19 cellular contexts compared by ENCODE assay signal in the genomic region with DNA sequence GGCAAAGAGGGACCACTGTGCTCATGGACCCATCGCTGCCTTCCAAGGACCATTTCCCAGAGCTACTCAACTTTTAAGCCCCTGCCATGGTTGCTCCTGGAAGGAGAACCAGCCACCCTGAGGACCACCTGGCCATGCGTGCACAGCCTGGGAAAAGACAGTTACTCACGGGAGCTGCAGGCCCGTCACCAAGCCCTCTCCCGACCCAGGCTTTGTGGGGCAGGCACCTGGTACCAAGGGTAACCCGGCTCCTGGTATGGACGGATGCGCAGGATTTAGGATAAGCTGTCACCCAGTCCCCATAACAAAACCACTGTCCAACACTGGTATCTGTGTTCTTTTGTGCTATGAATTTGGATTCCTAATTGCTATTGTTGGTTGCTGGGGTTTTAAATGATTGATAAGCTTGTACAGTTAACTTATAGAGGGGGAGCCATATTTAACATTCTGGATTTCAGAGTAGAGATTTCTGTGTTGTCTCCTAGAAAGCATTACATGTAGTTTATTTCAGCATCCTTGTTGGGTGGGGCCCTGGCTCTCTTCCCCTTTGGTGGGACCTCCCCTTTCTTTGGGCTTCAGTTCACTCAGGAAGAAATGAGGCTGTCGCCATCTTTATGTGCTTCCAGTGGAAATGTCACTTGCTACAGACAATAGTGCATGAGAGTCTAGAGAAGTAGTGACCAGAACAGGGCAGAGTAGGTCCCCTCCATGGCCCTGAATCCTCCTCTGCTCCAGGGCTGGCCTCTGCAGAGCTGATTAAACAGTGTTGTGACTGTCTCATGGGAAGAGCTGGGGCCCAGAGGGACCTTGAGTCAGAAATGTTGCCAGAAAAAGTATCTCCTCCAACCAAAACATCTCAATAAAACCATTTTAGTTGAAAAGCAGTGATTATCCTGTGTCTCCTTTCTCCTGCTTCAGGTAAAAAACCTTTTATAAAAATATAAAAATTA. TPM values are rescaled to one million over a fixed set of nuclear protein-coding genes. Genes with fewer than 3 reads are reported as not detected.
A peak's percentile ranks its signal among the peaks of the same experiment; 100 is the strongest.
DNase-seq lines count a peak whose midpoint lies in the region; ATAC-seq, FAIRE-seq and TF ChIP-seq lines count a peak whose summit lies in the region.
"Had no signal": no experiment of that assay in that cellular context is flagged by ENCODE, and none has a peak within 500 bp of the region (broad histone marks: within the 10 kb centered on the region; RNA-seq: fewer than 3 reads in every experiment).

No MANE protein-coding gene starts in this region.

- peaks cover 14% of the 10 kb centered on the region; the same call in 1 of the 2 replicates for H3K79me2 ChIP-seq in DOHH2 (ENCODE audit: control insufficient read depth, low read length)

- CTCF ChIA-PET in RWPE1 (lab: Yijun Ruan, JAX) = interaction anchor here (0.7 to 1.3 kb wide), 2 partner anchors 22 to 69 kb away, joined by 3 read pairs; no protein-coding TSS in a partner anchor

- POLR2A ChIA-PET in RWPE1 (lab: Yijun Ruan, JAX; ENCODE audit: low non-redundant PET) = no interaction called here

- no peak for TF ChIP-seq CTCF in DOHH2 (IDR thresholded peaks at IDR 0.05; ENCODE audit: low read depth, low read length, poor library complexity, severe bottlenecking)
- TF ChIP-seq CTCF in RWPE1 (conservative IDR thresholded peaks at IDR 0.05; ENCODE audit: low read depth) = no peak
- no peak for TF ChIP-seq CTCF in natural killer cell (IDR thresholded peaks at IDR 0.05)
- TF ChIP-seq CTCF in kidney (IDR thresholded peaks at IDR 0.05; ENCODE audit: borderline replicate concordance, extremely low read depth, insufficient read depth) = no peak

- no peak overlapping the region for H3K4me3 Mint-ChIP-seq in natural killer cell
- H3K4me3 Mint-ChIP-seq in activated naive CD8-positive, alpha-beta T cell treated with anti-CD3 and anti-CD28 coated beads for 36 hours = no peak overlapping the region
- H3K4me3 Mint-ChIP-seq: CD4-positive, alpha-beta T cell; central memory CD8-positive, alpha-beta T cell; neural progenitor cell had no signal

- H3K4me1 ChIP-seq in DOHH2 (ENCODE audit: control insufficient read depth, low read length) (peaks cover 57% of the 10 kb centered on the region), kidney (ENCODE audit: control insufficient read depth in 1 of 2, insufficient read depth in 1 of 2, low read depth in 1 of 2, low read length in 2 of 2) (no peaks in the 10 kb centered on the region)
- H3K4me1 ChIP-seq: neural progenitor cell, tibial artery had no signal

- DNase-seq in RWPE1 (ENCODE audit: low spot score) (no peak), natural killer cell (no peak), GM19238 (ENCODE audit: insufficient read length, low spot score) (no peak), kidney (no peak)
- no peak for DNase-seq in activated naive CD8-positive, alpha-beta T cell treated with anti-CD3 and anti-CD28 coated beads for 36 hours
- DNase-seq: amniotic stem cell; CD4-positive, alpha-beta T cell; foreskin fibroblast; IMR-90; NCI-H1417 treated with DMSO at 0.1 percent for 48 hours; NCI-H345; stimulated activated CD4-positive, alpha-beta T cell treated with anti-CD3 and anti-CD28 coated beads, Interleukin-2, amount 100 ng/mL, for 48 hours; tibial artery had no signal

- H3K9ac ChIP-seq in kidney (ENCODE audit: low read length in 2 of 2) = no peak overlapping the region
- H3K9ac ChIP-seq: neural progenitor cell had no signal

- H3K4me1 Mint-ChIP-seq in natural killer cell = peaks cover 34 to 51% of the 10 kb centered on the region in 2 donors
- H3K4me1 Mint-ChIP-seq in activated naive CD8-positive, alpha-beta T cell treated with anti-CD3 and anti-CD28 coated beads for 36 hours = no peaks in the 10 kb centered on the region
- H3K4me1 Mint-ChIP-seq: central memory CD8-positive, alpha-beta T cell; neural progenitor cell had no signal

- H4K20me1 ChIP-seq in DOHH2 (ENCODE audit: control insufficient read depth, insufficient read depth, low read depth, low read length) = peaks cover 4% of the 10 kb centered on the region; the same call in 1 of the 2 replicates

- H3F3A ChIP-seq in DOHH2 (ENCODE audit: control insufficient read depth, insufficient read depth) = peaks cover 52% of the 10 kb centered on the region

- peak overlapping the region; percentile 97 for H3K27ac Mint-ChIP-seq in natural killer cell
- H3K27ac Mint-ChIP-seq in activated naive CD8-positive, alpha-beta T cell treated with anti-CD3 and anti-CD28 coated beads for 36 hours = no peak overlapping the region
- H3K27ac Mint-ChIP-seq: CD4-positive, alpha-beta T cell; neural progenitor cell had no signal

- no peaks in the 10 kb centered on the region for H3K9me2 ChIP-seq in DOHH2 (replicated peaks; ENCODE audit: control insufficient read depth, low read length)

- H3K36me3 Mint-ChIP-seq in natural killer cell = no peaks in the 10 kb centered on the region
- peaks cover 29% of the 10 kb centered on the region for H3K36me3 Mint-ChIP-seq in activated naive CD8-positive, alpha-beta T cell treated with anti-CD3 and anti-CD28 coated beads for 36 hours

- H3K27me3 ChIP-seq in DOHH2 (ENCODE audit: control insufficient read depth, low read length) = no peaks in the 10 kb centered on the region
- H3K27me3 ChIP-seq: neural progenitor cell, tibial artery had no signal

- intact Hi-C loops in natural killer cell (cut with micrococcal nuclease) (no loop called here), kidney (cut with DNase I) (no loop called here)

- no peaks in the 10 kb centered on the region for H3K9me3 ChIP-seq in DOHH2 (ENCODE audit: control insufficient read depth, insufficient read depth, low read length)
- no peaks in the 10 kb centered on the region for H3K9me3 ChIP-seq in kidney (ENCODE audit: control insufficient read depth in 1 of 2, low read length in 2 of 2)
- H3K9me3 ChIP-seq: tibial artery had no signal

- ATAC-seq in natural killer cell = no peak

- H3K9me3 Mint-ChIP-seq in natural killer cell = no peaks in the 10 kb centered on the region
- no peaks in the 10 kb centered on the region for H3K9me3 Mint-ChIP-seq in activated naive CD8-positive, alpha-beta T cell treated with anti-CD3 and anti-CD28 coated beads for 36 hours
- H3K9me3 Mint-ChIP-seq: CD4-positive, alpha-beta T cell; central memory CD8-positive, alpha-beta T cell; neural progenitor cell had no signal

- H3K36me3 ChIP-seq in DOHH2 (ENCODE audit: control insufficient read depth, low read length) (peaks cover 87% of the 10 kb centered on the region), kidney (ENCODE audit: control insufficient read depth in 1 of 2, insufficient read depth in 2 of 2, low read length in 2 of 2) (peaks cover 0 to under 1% of the 10 kb centered on the region in 2 donors)

- H3K27me3 Mint-ChIP-seq in natural killer cell (ENCODE audit: low read depth in 2 of 2) = no peaks in the 10 kb centered on the region
- H3K27me3 Mint-ChIP-seq in activated naive CD8-positive, alpha-beta T cell treated with anti-CD3 and anti-CD28 coated beads for 36 hours = no peaks in the 10 kb centered on the region
- H3K27me3 Mint-ChIP-seq: CD4-positive, alpha-beta T cell; central memory CD8-positive, alpha-beta T cell had no signal

- peak overlapping the region; percentile 83 for H3K27ac ChIP-seq in DOHH2 (ENCODE audit: low read depth, low read length)
- H3K27ac ChIP-seq in RWPE1 = peak overlapping the region; percentile 17; the same call in 1 of the 2 replicates
- no peak overlapping the region for H3K27ac ChIP-seq in kidney (ENCODE audit: low read depth in 2 of 2, low read length in 2 of 2)
- H3K27ac ChIP-seq: neural progenitor cell, SK-N-MC, tibial artery had no signal

- TF ChIP-seq POLR2A in GM18526 (IDR thresholded peaks at IDR 0.05; ENCODE audit: extremely low read depth, insufficient read length) = peak; percentile 20

- no peak overlapping the region for H3K4me3 ChIP-seq in DOHH2 (ENCODE audit: low read length)
- no peak overlapping the region for H3K4me3 ChIP-seq in kidney (ENCODE audit: low read length in 2 of 2)
- H3K4me3 ChIP-seq: neural progenitor cell, SK-N-MC, tibial artery had no signal

- no peak for FAIRE-seq in kidney (lab: Jason Lieb, UNC)
- FAIRE-seq: endometrium had no signal

- peak overlapping the region; percentile 46 for H3K4me2 ChIP-seq in DOHH2 (ENCODE audit: low read length)
- H3K4me2 ChIP-seq: neural progenitor cell had no signal

RNA-seq across cellular contexts. Expression of gene LAT2, which starts 19.4 kb away (rescaled TPM):
- total RNA-seq in natural killer cell (100 to 1,000 TPM; 124 to 163 (median 145) TPM), kidney (17.6 TPM)
- 1 to 10 TPM; 2.6 to 3.2 TPM for total RNA-seq in activated naive CD8-positive, alpha-beta T cell treated with anti-CD3 and anti-CD28 coated beads for 36 hours
- 3.7 TPM for polyA plus RNA-seq in kidney (ENCODE audit: insufficient read depth, low read depth, low replicate concordance)

RNA-seq across cellular contexts. Expression of gene RFC2, which starts 25.0 kb away (rescaled TPM):
- total RNA-seq in natural killer cell (10 to 100 TPM; 16.9 to 26.5 (median 20.5) TPM), kidney (21.1 TPM)
- 100 to 1,000 TPM; 111 to 112 TPM for total RNA-seq in activated naive CD8-positive, alpha-beta T cell treated with anti-CD3 and anti-CD28 coated beads for 36 hours
- 16.2 TPM for polyA plus RNA-seq in kidney (ENCODE audit: insufficient read depth, low read depth, low replicate concordance)

RNA-seq across cellular contexts. Expression of gene EIF4H, which starts 55.1 kb away (rescaled TPM):
- total RNA-seq in natural killer cell (100 to 1,000 TPM; 286 to 294 (median 294) TPM), kidney (240 TPM)
- 100 to 1,000 TPM; 423 to 428 TPM for total RNA-seq in activated naive CD8-positive, alpha-beta T cell treated with anti-CD3 and anti-CD28 coated beads for 36 hours
- polyA plus RNA-seq in kidney (ENCODE audit: insufficient read depth, low read depth, low replicate concordance) = 153 TPM

RNA-seq across cellular contexts. Expression of gene CLIP2, which starts 60.0 kb away (rescaled TPM):
- total RNA-seq in natural killer cell (10 to 100 TPM in 2 of 3 donors, 1 to 10 TPM in 1; 8.5 to 14.7 (median 10.5) TPM), kidney (19.1 TPM)
- under 1 TPM; 0.62 to 0.74 TPM for total RNA-seq in activated naive CD8-positive, alpha-beta T cell treated with anti-CD3 and anti-CD28 coated beads for 36 hours
- polyA plus RNA-seq in kidney (ENCODE audit: insufficient read depth, low read depth, low replicate concordance) = 5.8 TPM

Comparison
In these comparisons a context has a peak if more than half of its experiments do, and no peak if none do; other contexts are left out.
1. H3K27ac ChIP-seq: peak in DOHH2 (single experiment) and RWPE1 (single experiment); none in kidney (0 of 2).